In genomic region chr1:27959792-27960603, GRCh38 we compare ENCODE assay signal across 1 cellular context.
TF ChIP-seq lines count a peak whose summit lies in the region.

Gene XKR8, plus strand, starts transcription at chr1:27959973. Its CDS starts 97 bp downstream, at chr1:27960070.

TF ChIP-seq in GM23338, 12 proteins besides CTCF, POLR2A, EP300 and RAD21:
- TF ChIP-seq, protein P1, sequence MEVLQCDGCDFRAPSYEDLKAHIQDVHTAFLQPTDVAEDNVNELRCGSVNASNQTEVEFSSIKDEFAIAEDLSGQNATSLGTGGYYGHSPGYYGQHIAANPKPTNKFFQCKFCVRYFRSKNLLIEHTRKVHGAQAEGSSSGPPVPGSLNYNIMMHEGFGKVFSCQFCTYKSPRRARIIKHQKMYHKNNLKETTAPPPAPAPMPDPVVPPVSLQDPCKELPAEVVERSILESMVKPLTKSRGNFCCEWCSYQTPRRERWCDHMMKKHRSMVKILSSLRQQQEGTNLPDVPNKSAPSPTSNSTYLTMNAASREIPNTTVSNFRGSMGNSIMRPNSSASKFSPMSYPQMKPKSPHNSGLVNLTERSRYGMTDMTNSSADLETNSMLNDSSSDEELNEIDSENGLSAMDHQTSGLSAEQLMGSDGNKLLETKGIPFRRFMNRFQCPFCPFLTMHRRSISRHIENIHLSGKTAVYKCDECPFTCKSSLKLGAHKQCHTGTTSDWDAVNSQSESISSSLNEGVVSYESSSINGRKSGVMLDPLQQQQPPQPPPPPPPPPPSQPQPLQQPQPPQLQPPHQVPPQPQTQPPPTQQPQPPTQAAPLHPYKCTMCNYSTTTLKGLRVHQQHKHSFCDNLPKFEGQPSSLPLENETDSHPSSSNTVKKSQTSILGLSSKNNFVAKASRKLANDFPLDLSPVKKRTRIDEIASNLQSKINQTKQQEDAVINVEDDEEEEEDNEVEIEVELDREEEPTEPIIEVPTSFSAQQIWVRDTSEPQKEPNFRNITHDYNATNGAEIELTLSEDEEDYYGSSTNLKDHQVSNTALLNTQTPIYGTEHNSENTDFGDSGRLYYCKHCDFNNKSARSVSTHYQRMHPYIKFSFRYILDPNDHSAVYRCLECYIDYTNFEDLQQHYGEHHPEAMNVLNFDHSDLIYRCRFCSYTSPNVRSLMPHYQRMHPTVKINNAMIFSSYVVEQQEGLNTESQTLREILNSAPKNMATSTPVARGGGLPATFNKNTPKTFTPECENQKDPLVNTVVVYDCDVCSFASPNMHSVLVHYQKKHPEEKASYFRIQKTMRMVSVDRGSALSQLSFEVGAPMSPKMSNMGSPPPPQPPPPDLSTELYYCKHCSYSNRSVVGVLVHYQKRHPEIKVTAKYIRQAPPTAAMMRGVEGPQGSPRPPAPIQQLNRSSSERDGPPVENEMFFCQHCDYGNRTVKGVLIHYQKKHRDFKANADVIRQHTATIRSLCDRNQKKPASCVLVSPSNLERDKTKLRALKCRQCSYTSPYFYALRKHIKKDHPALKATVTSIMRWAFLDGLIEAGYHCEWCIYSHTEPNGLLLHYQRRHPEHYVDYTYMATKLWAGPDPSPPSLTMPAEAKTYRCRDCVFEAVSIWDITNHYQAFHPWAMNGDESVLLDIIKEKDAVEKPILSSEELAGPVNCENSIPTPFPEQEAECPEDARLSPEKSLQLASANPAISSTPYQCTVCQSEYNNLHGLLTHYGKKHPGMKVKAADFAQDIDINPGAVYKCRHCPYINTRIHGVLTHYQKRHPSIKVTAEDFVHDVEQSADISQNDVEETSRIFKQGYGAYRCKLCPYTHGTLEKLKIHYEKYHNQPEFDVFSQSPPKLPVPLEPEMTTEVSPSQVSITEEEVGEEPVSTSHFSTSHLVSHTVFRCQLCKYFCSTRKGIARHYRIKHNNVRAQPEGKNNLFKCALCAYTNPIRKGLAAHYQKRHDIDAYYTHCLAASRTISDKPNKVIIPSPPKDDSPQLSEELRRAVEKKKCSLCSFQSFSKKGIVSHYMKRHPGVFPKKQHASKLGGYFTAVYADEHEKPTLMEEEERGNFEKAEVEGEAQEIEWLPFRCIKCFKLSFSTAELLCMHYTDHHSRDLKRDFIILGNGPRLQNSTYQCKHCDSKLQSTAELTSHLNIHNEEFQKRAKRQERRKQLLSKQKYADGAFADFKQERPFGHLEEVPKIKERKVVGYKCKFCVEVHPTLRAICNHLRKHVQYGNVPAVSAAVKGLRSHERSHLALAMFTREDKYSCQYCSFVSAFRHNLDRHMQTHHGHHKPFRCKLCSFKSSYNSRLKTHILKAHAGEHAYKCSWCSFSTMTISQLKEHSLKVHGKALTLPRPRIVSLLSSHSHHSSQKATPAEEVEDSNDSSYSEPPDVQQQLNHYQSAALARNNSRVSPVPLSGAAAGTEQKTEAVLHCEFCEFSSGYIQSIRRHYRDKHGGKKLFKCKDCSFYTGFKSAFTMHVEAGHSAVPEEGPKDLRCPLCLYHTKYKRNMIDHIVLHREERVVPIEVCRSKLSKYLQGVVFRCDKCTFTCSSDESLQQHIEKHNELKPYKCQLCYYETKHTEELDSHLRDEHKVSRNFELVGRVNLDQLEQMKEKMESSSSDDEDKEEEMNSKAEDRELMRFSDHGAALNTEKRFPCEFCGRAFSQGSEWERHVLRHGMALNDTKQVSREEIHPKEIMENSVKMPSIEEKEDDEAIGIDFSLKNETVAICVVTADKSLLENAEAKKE (CRISPR knock-in tag; IDR thresholded peaks at IDR 0.05) = no peak
- TF ChIP-seq EZH2 (IDR thresholded peaks at IDR 0.05; ENCODE audit: low read depth, unreplicated experiment) = no peak
- peak; percentile 82 for TF ChIP-seq POLR2AphosphoS5 (IDR thresholded peaks at IDR 0.05; ENCODE audit: low read depth)
- TF ChIP-seq STAT1 (IDR thresholded peaks at IDR 0.05; ENCODE audit: unreplicated experiment) = no peak
